ENCODE assay signal across 8 cellular contexts in the genomic region with DNA sequence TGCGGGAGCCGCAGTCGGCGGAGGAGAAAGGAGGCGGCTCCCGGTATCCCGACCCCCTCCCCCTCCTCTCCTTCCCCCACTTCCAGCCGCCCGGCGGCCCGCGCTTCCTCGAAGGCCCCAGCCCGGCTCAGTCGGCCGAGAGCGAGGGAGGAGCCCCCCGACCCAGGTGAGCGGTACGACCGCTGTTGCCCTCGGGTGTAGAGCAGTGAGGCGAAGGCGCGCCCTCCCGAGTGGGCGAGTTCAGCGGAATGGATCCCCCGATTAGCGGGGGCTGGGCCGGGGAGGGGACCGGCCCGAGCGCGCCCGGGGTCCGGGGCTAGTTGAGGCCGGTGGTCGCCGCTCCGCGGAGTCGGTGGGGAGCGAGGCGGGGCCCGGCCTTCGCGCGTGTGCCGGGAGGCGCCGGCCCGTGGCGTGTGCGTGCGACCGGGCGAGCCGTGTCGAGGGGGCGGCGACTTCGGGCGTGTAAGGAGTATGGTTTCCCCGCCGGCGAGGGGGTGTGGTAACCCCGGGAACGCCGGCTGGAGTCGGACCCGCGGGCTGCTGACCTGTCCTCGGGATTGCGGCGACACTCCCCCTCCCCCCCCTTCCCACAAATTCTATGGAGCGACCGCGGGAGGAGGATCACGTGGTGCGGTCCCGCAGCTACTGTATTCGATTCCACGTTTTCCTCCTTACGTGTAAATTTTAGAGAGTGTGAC. TPM values are rescaled to one million over a fixed set of nuclear protein-coding genes. Genes with fewer than 3 reads are reported as not detected.
DNase-seq lines count a peak whose midpoint lies in the region; ATAC-seq lines count a peak whose summit lies in the region.

No MANE protein-coding gene starts in this region.

- peak overlapping the region; percentile 92 for H3K4me3 Mint-ChIP-seq in activated CD4-positive, alpha-beta memory T cell treated with anti-CD3 and anti-CD28 coated beads for 36 hours

- WGBS in mesodermal cell (ENCODE audit: insufficient coverage in 2 of 2), 2 experiments, result 0% methylated on average over 39 to 40 of the region's 85 CpGs

- H3K4me3 ChIP-seq in effector memory CD4-positive, alpha-beta T cell (ENCODE audit: insufficient read depth, low read depth, low read length, poor library complexity, severe bottlenecking), result peak overlapping the region; percentile 98
- peak overlapping the region; percentile 83 for H3K4me3 ChIP-seq in mesodermal cell (ENCODE audit: extremely low read depth, insufficient read depth, low read length, poor library complexity, severe bottlenecking)

- intact Hi-C loops in activated CD4-positive, alpha-beta memory T cell treated with anti-CD3 and anti-CD28 coated beads for 36 hours (cut with micrococcal nuclease), result loop anchor here (5.0 kb wide), 1 partner anchor 349 kb away; no protein-coding TSS in a partner anchor

- H3K27me3 Mint-ChIP-seq in activated CD4-positive, alpha-beta memory T cell treated with anti-CD3 and anti-CD28 coated beads for 36 hours, result no peaks in the 10 kb centered on the region

- CTCF ChIA-PET in activated CD4-positive, alpha-beta memory T cell treated with anti-CD3 and anti-CD28 coated beads for 36 hours (lab: Charles Lee), result interaction anchor here (1.0 to 1.6 kb wide), 3 partner anchors 192 to 351 kb away, joined by 3 to 5 read pairs (median 5); no protein-coding TSS in a partner anchor

- H3K36me3 ChIP-seq in effector memory CD4-positive, alpha-beta T cell (ENCODE audit: control insufficient read depth, insufficient read depth, low read length), result no peaks in the 10 kb centered on the region
- H3K36me3 ChIP-seq in mesodermal cell (ENCODE audit: control insufficient read depth, insufficient read depth, low read length), result peaks cover 15% of the 10 kb centered on the region

- peaks cover 11% of the 10 kb centered on the region for H3K4me1 Mint-ChIP-seq in activated CD4-positive, alpha-beta memory T cell treated with anti-CD3 and anti-CD28 coated beads for 36 hours (ENCODE audit: low read depth)

- H3K9me3 ChIP-seq in effector memory CD4-positive, alpha-beta T cell (ENCODE audit: control insufficient read depth, low read length), result no peaks in the 10 kb centered on the region
- no peaks in the 10 kb centered on the region for H3K9me3 ChIP-seq in mesodermal cell (ENCODE audit: control insufficient read depth, low read length)

- DNase-seq in CMK (ENCODE audit: low read depth) (peak; percentile 33), LoVo (ENCODE audit: low spot score) (peak; percentile 55), DMS153 treated with DMSO at 0.1 percent for 48 hours (lab: John Stamatoyannopoulos, UW; ENCODE audit: unreplicated experiment) (no peak)
- peak; percentile 53 for DNase-seq in activated CD4-positive, alpha-beta memory T cell treated with anti-CD3 and anti-CD28 coated beads for 36 hours
- peak in 2 of 3 donors; percentile 8 to 30 for DNase-seq in effector memory CD4-positive, alpha-beta T cell
- DNase-seq in stimulated activated CD8-positive, alpha-beta memory T cell treated with anti-CD3 and anti-CD28 coated beads, Interleukin-7, amount 100 ng/mL, for 24 hours (ENCODE audit: low read depth), result peak; percentile 7

- peak overlapping the region; percentile 66 for H3K27ac ChIP-seq in effector memory CD4-positive, alpha-beta T cell (ENCODE audit: insufficient read depth, low read length, poor library complexity, severe bottlenecking)
- H3K27ac ChIP-seq in mesodermal cell (ENCODE audit: low read depth, low read length, severe bottlenecking), result peak overlapping the region; percentile 89

- H3K27me3 ChIP-seq in effector memory CD4-positive, alpha-beta T cell (replicated peaks; ENCODE audit: control insufficient read depth, insufficient read depth, low read length, poor library complexity, severe bottlenecking), result no peaks in the 10 kb centered on the region

- POLR2A ChIA-PET in activated CD4-positive, alpha-beta memory T cell treated with anti-CD3 and anti-CD28 coated beads for 36 hours (lab: Charles Lee), result no interaction called here

- no peaks in the 10 kb centered on the region for H3K36me3 Mint-ChIP-seq in activated CD4-positive, alpha-beta memory T cell treated with anti-CD3 and anti-CD28 coated beads for 36 hours

- peaks cover 5% of the 10 kb centered on the region for H3K4me1 ChIP-seq in effector memory CD4-positive, alpha-beta T cell (ENCODE audit: control insufficient read depth, insufficient read depth, low read length, poor library complexity, severe bottlenecking)
- peaks cover 18% of the 10 kb centered on the region for H3K4me1 ChIP-seq in mesodermal cell (ENCODE audit: control insufficient read depth, insufficient read depth, low read length, poor library complexity, severe bottlenecking)

- H3K27ac Mint-ChIP-seq in activated CD4-positive, alpha-beta memory T cell treated with anti-CD3 and anti-CD28 coated beads for 36 hours, result peak overlapping the region; percentile 69

- H3K9me3 Mint-ChIP-seq in activated CD4-positive, alpha-beta memory T cell treated with anti-CD3 and anti-CD28 coated beads for 36 hours, result no peaks in the 10 kb centered on the region

- peak; percentile 38 for ATAC-seq in GM21619 (IDR thresholded peaks at IDR 0.05; ENCODE audit: unreplicated experiment)

RNA-seq across cellular contexts. Expression of gene RIMKLB, which starts 0.5 kb away (rescaled TPM):
- 1 to 10 TPM; 4.6 to 4.9 TPM for total RNA-seq in activated CD4-positive, alpha-beta memory T cell treated with anti-CD3 and anti-CD28 coated beads for 36 hours
- polyA plus RNA-seq in mesodermal cell (2013, experiment 1 of 2), result 35.8 TPM
- polyA plus RNA-seq in mesodermal cell (2013, experiment 2 of 2), result 36.5 TPM

RNA-seq across cellular contexts. Expression of gene MFAP5, which starts 35.7 kb away (rescaled TPM):
- not detected for total RNA-seq in activated CD4-positive, alpha-beta memory T cell treated with anti-CD3 and anti-CD28 coated beads for 36 hours
- polyA plus RNA-seq in mesodermal cell (2013, experiment 1 of 2), result 7.9 TPM
- polyA plus RNA-seq in mesodermal cell (2013, experiment 2 of 2), result 9.7 TPM
